15 cellular contexts compared by ENCODE assay signal in the genomic region with DNA sequence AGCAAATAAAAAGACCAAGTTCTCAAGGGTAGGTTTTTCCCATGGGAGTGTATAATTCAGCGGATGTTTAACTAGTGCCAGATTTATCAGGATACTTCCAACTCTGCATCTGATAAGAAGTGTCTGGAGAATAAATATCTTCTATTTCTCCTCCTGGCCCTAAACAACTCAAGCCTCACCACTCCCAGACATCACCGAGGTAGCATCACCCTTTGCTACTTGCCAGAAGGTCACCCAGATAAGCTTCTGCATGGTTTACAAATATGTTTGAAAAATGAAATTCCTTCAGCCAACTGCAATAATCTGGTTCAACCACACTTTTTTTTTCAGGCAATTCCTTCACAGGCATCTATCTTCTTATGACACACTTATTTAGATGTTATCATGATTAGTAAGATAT.
A peak's percentile ranks its signal among the peaks of the same experiment; 100 is the strongest.
DNase-seq lines count a peak whose midpoint lies in the region; ATAC-seq, FAIRE-seq and TF ChIP-seq lines count a peak whose summit lies in the region.
"Had no signal": no experiment of that assay in that cellular context is flagged by ENCODE, and none has a peak within 500 bp of the region (broad histone marks: within the 10 kb centered on the region; RNA-seq: fewer than 3 reads in every experiment).

No MANE protein-coding gene starts in this region.

- H3F3A ChIP-seq in PC-9 (ENCODE audit: insufficient read depth, low read depth), result no peaks in the 10 kb centered on the region

- no peak overlapping the region for H3K27ac ChIP-seq in astrocyte (ENCODE audit: low read depth, low read length)
- peak overlapping the region; percentile 6 for H3K27ac ChIP-seq in endodermal cell (ENCODE audit: low read depth, low read length)
- H3K27ac ChIP-seq in PC-9, result no peak overlapping the region
- H3K27ac ChIP-seq: BLaER1, HL-60 had no signal

- POLR2A ChIA-PET in PC-9 (lab: Charles Lee; ENCODE audit: unreplicated experiment), result no interaction called here

- H3K9me3 Mint-ChIP-seq in astrocyte (ENCODE audit: unreplicated experiment), result no peaks in the 10 kb centered on the region
- H3K9me3 Mint-ChIP-seq in endodermal cell, result no peaks in the 10 kb centered on the region

- no peak overlapping the region for H3K4me3 Mint-ChIP-seq in astrocyte (ENCODE audit: unreplicated experiment)
- no peak overlapping the region for H3K4me3 Mint-ChIP-seq in endodermal cell
- H3K4me3 Mint-ChIP-seq: CD8-positive, alpha-beta memory T cell had no signal

- H3K4me2 ChIP-seq in astrocyte (ENCODE audit: low read length), result no peak overlapping the region
- H3K4me2 ChIP-seq in PC-9, result no peak overlapping the region
- H3K4me2 ChIP-seq: BLaER1 had no signal

- H3K9me3 ChIP-seq in astrocyte (ENCODE audit: insufficient read depth, low read depth, low read length) (no peaks in the 10 kb centered on the region), endodermal cell (ENCODE audit: control insufficient read depth, low read length) (no peaks in the 10 kb centered on the region), PC-9 (ENCODE audit: insufficient read depth, low read depth) (no peaks in the 10 kb centered on the region)
- H3K9me3 ChIP-seq: BLaER1, HAP-1 had no signal

- CTCF ChIA-PET in PC-9 (lab: Charles Lee), result no interaction called here

- no peak overlapping the region for H3K4me3 ChIP-seq in astrocyte (ENCODE audit: insufficient read depth, low read depth, low read length)
- no peak overlapping the region for H3K4me3 ChIP-seq in endodermal cell (ENCODE audit: low read length)
- no peak overlapping the region for H3K4me3 ChIP-seq in PC-9
- H3K4me3 ChIP-seq: BLaER1, HAP-1 had no signal

- H3K79me2 ChIP-seq in astrocyte (ENCODE audit: insufficient read depth, low read length), result no peaks in the 10 kb centered on the region
- H3K79me2 ChIP-seq in PC-9 (ENCODE audit: low read depth), result no peaks in the 10 kb centered on the region

- H2AFZ ChIP-seq in astrocyte (ENCODE audit: low read depth, low read length), result no peak overlapping the region
- no peak overlapping the region for H2AFZ ChIP-seq in PC-9

- 91% methylated on average over 2 of the region's 2 CpGs; no CpG with 5 or more reads in 1 of the 2 experiments for WGBS in endodermal cell (ENCODE audit: insufficient coverage in 1 of 2, insufficient read length in 1 of 2), 2 experiments

- H3K36me3 ChIP-seq in astrocyte (ENCODE audit: insufficient read depth, low read length) (no peaks in the 10 kb centered on the region), endodermal cell (ENCODE audit: control insufficient read depth, insufficient read depth, low read length) (no peaks in the 10 kb centered on the region), PC-9 (ENCODE audit: low read depth) (no peaks in the 10 kb centered on the region)
- H3K36me3 ChIP-seq: BLaER1, HAP-1 had no signal

- H3K9ac ChIP-seq in astrocyte (ENCODE audit: low read length) (no peak overlapping the region), endodermal cell (ENCODE audit: extremely low read depth, low read length, poor library complexity, severe bottlenecking) (no peak overlapping the region)
- H3K9ac ChIP-seq: BLaER1 had no signal

- H3K4me1 Mint-ChIP-seq in astrocyte (ENCODE audit: low read depth, unreplicated experiment), result no peaks in the 10 kb centered on the region
- peaks cover 10% of the 10 kb centered on the region for H3K4me1 Mint-ChIP-seq in endodermal cell
- H3K4me1 Mint-ChIP-seq: CD8-positive, alpha-beta memory T cell had no signal

- no peaks in the 10 kb centered on the region for H3K9me2 ChIP-seq in PC-9 (ENCODE audit: insufficient read depth)

- DNase-seq in CMK (ENCODE audit: low read depth) (peak; percentile 20), astrocyte (ENCODE audit: low read depth) (peak; percentile 89), endodermal cell (no peak), iris pigment epithelial cell (ENCODE audit: low read depth) (peak; percentile 74), PC-9 (no peak), hypothalamus (lab: John Stamatoyannopoulos, UW) (no peak), HTR-8/SVneo (ENCODE audit: insufficient read length, low spot score) (no peak)
- DNase-seq: 8988T; AML-193; CD8-positive, alpha-beta memory T cell had no signal

- no TSS peak for BruUV-seq in PC-9 (replicated peaks; lab: Mats Ljungman, UMichigan)

- intact Hi-C loops in PC-9 (cut with micrococcal nuclease; ENCODE audit: unreplicated experiment), result no loop called here

- H3K36me3 Mint-ChIP-seq in astrocyte (ENCODE audit: low read depth, unreplicated experiment) (no peaks in the 10 kb centered on the region), endodermal cell (ENCODE audit: low read depth) (no peaks in the 10 kb centered on the region)
- H3K36me3 Mint-ChIP-seq: CD8-positive, alpha-beta memory T cell had no signal

- FAIRE-seq in astrocyte (lab: Jason Lieb, UNC) (no peak), HTR-8/SVneo (lab: Jason Lieb, UNC) (no peak)
- FAIRE-seq: H1 had no signal

- ATAC-seq in HG03135 (IDR thresholded peaks at IDR 0.05; ENCODE audit: unreplicated experiment), result no peak

- H4K20me1 ChIP-seq in astrocyte (ENCODE audit: insufficient read depth, low read length), result no peaks in the 10 kb centered on the region
- no peaks in the 10 kb centered on the region for H4K20me1 ChIP-seq in PC-9 (ENCODE audit: insufficient read depth)
- H4K20me1 ChIP-seq: BLaER1 had no signal

- H3K27ac Mint-ChIP-seq in astrocyte (ENCODE audit: unreplicated experiment) (no peak overlapping the region), endodermal cell (no peak overlapping the region)

- TF ChIP-seq CTCF in astrocyte (IDR thresholded peaks at IDR 0.05; ENCODE audit: insufficient read depth, low read depth, low read length), result no peak
- no peak for TF ChIP-seq CTCF in endodermal cell (conservative IDR thresholded peaks at IDR 0.05)
- TF ChIP-seq CTCF in PC-9 (conservative IDR thresholded peaks at IDR 0.05), result no peak

- H3K27me3 Mint-ChIP-seq in astrocyte (ENCODE audit: low read depth, unreplicated experiment) (no peaks in the 10 kb centered on the region), endodermal cell (ENCODE audit: insufficient read depth) (no peaks in the 10 kb centered on the region)
- H3K27me3 Mint-ChIP-seq: CD8-positive, alpha-beta memory T cell had no signal

- H3K4me1 ChIP-seq in astrocyte (ENCODE audit: insufficient read depth, low read length), result no peaks in the 10 kb centered on the region
- no peaks in the 10 kb centered on the region for H3K4me1 ChIP-seq in endodermal cell (ENCODE audit: control insufficient read depth, insufficient read depth, low read length)
- no peaks in the 10 kb centered on the region for H3K4me1 ChIP-seq in PC-9 (replicated peaks; ENCODE audit: insufficient read depth)
- H3K4me1 ChIP-seq: BLaER1 had no signal

- H3K27me3 ChIP-seq in astrocyte (ENCODE audit: insufficient read depth, low read length) (no peaks in the 10 kb centered on the region), endodermal cell (ENCODE audit: control insufficient read depth, insufficient read depth, low read length, poor library complexity, severe bottlenecking) (no peaks in the 10 kb centered on the region), PC-9 (ENCODE audit: insufficient read depth, low read depth) (no peaks in the 10 kb centered on the region)
- H3K27me3 ChIP-seq: BLaER1 had no signal

Comparison
In these comparisons a context has a peak if more than half of its experiments do, and no peak if none do; other contexts are left out.
1. DNase-seq: peak in CMK (single experiment), astrocyte (single experiment) and iris pigment epithelial cell (single experiment); none in endodermal cell (single experiment), PC-9 (0 of 2), hypothalamus (0 of 51) and HTR-8/SVneo (single experiment).